7 cellular contexts compared by ENCODE assay signal in genomic region chr17:8162232-8162996, GRCh38. TPM values are rescaled to one million over a fixed set of nuclear protein-coding genes. Genes with fewer than 3 reads are reported as not detected.
DNase-seq lines count a peak whose midpoint lies in the region; ATAC-seq, FAIRE-seq and TF ChIP-seq lines count a peak whose summit lies in the region.

A gene with protein sequence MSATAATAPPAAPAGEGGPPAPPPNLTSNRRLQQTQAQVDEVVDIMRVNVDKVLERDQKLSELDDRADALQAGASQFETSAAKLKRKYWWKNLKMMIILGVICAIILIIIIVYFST (minus strand): TSS chr17:8162948. CDS start chr17:8162879, 69 bp downstream.

- H3K4me1 ChIP-seq in astrocyte (ENCODE audit: insufficient read depth, low read length), result peaks cover 38% of the 10 kb centered on the region
- H3K4me1 ChIP-seq in sigmoid colon, result peaks cover 0 to 61% (median 56%) of the 10 kb centered on the region in 4 donors

- peaks cover 5% of the 10 kb centered on the region for H3K36me3 Mint-ChIP-seq in T-helper 17 cell (ENCODE audit: low read depth)
- H3K36me3 Mint-ChIP-seq in astrocyte (ENCODE audit: low read depth, unreplicated experiment), result peaks cover 2% of the 10 kb centered on the region

- peak within 1 kb of the TSS; percentile 93 for H3K4me2 ChIP-seq in astrocyte (ENCODE audit: low read length)

- no peak for TF ChIP-seq EP300 in sigmoid colon (IDR thresholded peaks at IDR 0.05)

- H3K27ac ChIP-seq in astrocyte (ENCODE audit: low read depth, low read length), result peak within 1 kb of the TSS; percentile 91
- H3K27ac ChIP-seq in sigmoid colon, result peak within 1 kb of the TSS; percentile 98 to 100 (median 99)

- H3K4me1 Mint-ChIP-seq in T-helper 17 cell (peaks cover 45% of the 10 kb centered on the region), astrocyte (ENCODE audit: low read depth, unreplicated experiment) (peaks cover 25% of the 10 kb centered on the region)

- ATAC-seq in T-helper 17 cell (peak; percentile 68), GM21619 (IDR thresholded peaks at IDR 0.05; ENCODE audit: unreplicated experiment) (no peak)

- H3K79me2 ChIP-seq in astrocyte (ENCODE audit: insufficient read depth, low read length), result peaks cover 34% of the 10 kb centered on the region

- H3K27ac Mint-ChIP-seq in T-helper 17 cell, result no peak within 1 kb of the TSS
- H3K27ac Mint-ChIP-seq in astrocyte (ENCODE audit: unreplicated experiment), result peak within 1 kb of the TSS; percentile 96

- H3K27me3 Mint-ChIP-seq in T-helper 17 cell (no peaks in the 10 kb centered on the region), astrocyte (ENCODE audit: low read depth, unreplicated experiment) (no peaks in the 10 kb centered on the region)

- intact Hi-C loops in sigmoid colon (cut with DNase I), result loop anchor here (5.0 kb wide), 1 partner anchor 60 kb away; no protein-coding TSS in a partner anchor

- H2AFZ ChIP-seq in astrocyte (ENCODE audit: low read depth, low read length), result peak within 1 kb of the TSS; percentile 93

- TF ChIP-seq POLR2A in GM12892 (IDR thresholded peaks at IDR 0.05; ENCODE audit: low read depth, low read length) (peak; percentile 84; the same call in 1 of the 2 replicates), sigmoid colon (IDR thresholded peaks at IDR 0.05) (peak in 1 of 2 donors; percentile 33)

- H3K27me3 ChIP-seq in astrocyte (ENCODE audit: insufficient read depth, low read length) (no peaks in the 10 kb centered on the region), sigmoid colon (no peaks in the 10 kb centered on the region)

- 1% methylated on average over 75 of the region's 75 CpGs for WGBS in sigmoid colon, 2 donors

- peak within 1 kb of the TSS; percentile 90 for H3K4me3 Mint-ChIP-seq in T-helper 17 cell
- peak within 1 kb of the TSS; percentile 87 for H3K4me3 Mint-ChIP-seq in astrocyte (ENCODE audit: unreplicated experiment)

- H3K36me3 ChIP-seq in astrocyte (ENCODE audit: insufficient read depth, low read length) (peaks cover 11% of the 10 kb centered on the region), sigmoid colon (peaks cover 0 to 21% (median 14%) of the 10 kb centered on the region in 4 donors)

- H3K9ac ChIP-seq in astrocyte (ENCODE audit: low read length), result peak within 1 kb of the TSS; percentile 100

- TF ChIP-seq CTCF in astrocyte (IDR thresholded peaks at IDR 0.05; ENCODE audit: insufficient read depth, low read depth, low read length), result no peak
- TF ChIP-seq CTCF in sigmoid colon (IDR thresholded peaks at IDR 0.05), result peak in 2 of 4 experiments; percentile 18 to 29

- no peaks in the 10 kb centered on the region for H3K9me3 ChIP-seq in T-helper 17 cell (ENCODE audit: control insufficient read depth, low read length, poor library complexity, severe bottlenecking)
- H3K9me3 ChIP-seq in astrocyte (ENCODE audit: insufficient read depth, low read depth, low read length), result no peaks in the 10 kb centered on the region
- no peaks in the 10 kb centered on the region for H3K9me3 ChIP-seq in sigmoid colon

- FAIRE-seq in GM12892 (lab: Jason Lieb, UNC) (peak; percentile 90), HTR-8/SVneo (lab: Jason Lieb, UNC) (peak; percentile 88), astrocyte (lab: Jason Lieb, UNC) (no peak)

- no peaks in the 10 kb centered on the region for H3K9me3 Mint-ChIP-seq in astrocyte (ENCODE audit: unreplicated experiment)

- DNase-seq in GM12892 (ENCODE audit: insufficient read length), result peak; percentile 83
- no peak for DNase-seq in HTR-8/SVneo (ENCODE audit: insufficient read length, low spot score)
- peak; percentile 82 to 85 (median 84) for DNase-seq in T-helper 17 cell
- no peak for DNase-seq in astrocyte (ENCODE audit: low read depth)
- DNase-seq in hypothalamus (lab: John Stamatoyannopoulos, UW), result peak in 45 of 51 donors; percentile 18 to 89 (median 70)
- peak; percentile 92 for DNase-seq in sigmoid colon

- H3K4me3 ChIP-seq in astrocyte (ENCODE audit: insufficient read depth, low read depth, low read length), result peak within 1 kb of the TSS; percentile 94
- H3K4me3 ChIP-seq in sigmoid colon, result peak within 1 kb of the TSS; percentile 83 to 99 (median 98)

- peaks cover 37% of the 10 kb centered on the region for H4K20me1 ChIP-seq in astrocyte (ENCODE audit: insufficient read depth, low read length)

RNA-seq across cellular contexts. Expression of the gene that starts here (rescaled TPM):
- polyA plus RNA-seq in GM12892 (2012; ENCODE audit: missing spikeins), result 32.1 TPM
- total RNA-seq in T-helper 17 cell, result 100 to 1,000 TPM; 209 to 252 TPM
- 28.0 and 31.3 TPM in 2 replicates for total RNA-seq in astrocyte
- 10 to 100 TPM; 20.4 to 29.6 (median 27.3) TPM for total RNA-seq in sigmoid colon
- polyA plus RNA-seq in sigmoid colon, result 10 to 100 TPM; 37.7 to 57.1 (median 54.9) TPM

Comparison
In these comparisons a context has a peak if more than half of its experiments do, and no peak if none do; other contexts are left out.
1. DNase-seq: peak in GM12892 (single experiment), T-helper 17 cell (3 of 3), hypothalamus (45 of 51) and sigmoid colon (single experiment); none in HTR-8/SVneo (single experiment) and astrocyte (single experiment).